Comparison of ENCODE assay signal across 8 cellular contexts in the genomic region with DNA sequence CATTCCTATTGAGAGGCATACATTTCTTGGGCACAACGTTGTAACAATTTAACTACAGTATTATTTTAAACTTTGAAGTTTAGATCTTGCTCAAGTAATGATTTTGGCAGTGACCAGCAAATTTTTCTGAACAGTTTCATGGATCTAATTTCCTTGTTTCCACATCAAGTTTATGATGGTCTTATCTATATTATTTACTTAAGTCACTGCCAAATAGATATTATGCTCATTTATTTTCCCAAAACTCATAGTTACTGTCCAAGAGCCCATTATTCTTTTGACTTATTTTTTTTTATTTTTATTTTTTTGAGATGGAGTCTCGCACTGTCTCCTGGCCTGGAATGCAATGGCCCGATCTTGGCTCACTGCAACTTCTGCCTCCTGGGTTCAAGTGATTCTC.
"Had no signal": no experiment of that assay in that cellular context is flagged by ENCODE, and none has a peak within 500 bp of the region (broad histone marks: within the 10 kb centered on the region; RNA-seq: fewer than 3 reads in every experiment).

No MANE protein-coding gene starts in this region.

- FAIRE-seq: G401.6, GM12878, GM12891, GM12892, GM18507, GM19239 had no signal

- ATAC-seq: GM12878 had no signal

- DNase-seq: GDM1, GF-D8 had no signal

- H3K4me3 ChIP-seq: GM12878 had no signal
